ENCODE assay signal across 21 cellular contexts in genomic region chr21:27346041-27346448, GRCh38.
DNase-seq lines count a peak whose midpoint lies in the region; ATAC-seq, FAIRE-seq and TF ChIP-seq lines count a peak whose summit lies in the region.
"Had no signal": no experiment of that assay in that cellular context is flagged by ENCODE, and none has a peak within 500 bp of the region (broad histone marks: within the 10 kb centered on the region; RNA-seq: fewer than 3 reads in every experiment).

No MANE protein-coding gene starts in this region.

- H3K27ac ChIP-seq in kidney (ENCODE audit: low read depth in 2 of 2, low read length in 2 of 2) = no peak overlapping the region
- H3K27ac ChIP-seq: KMS-11, neutrophil, spleen, VCaP had no signal

- no peaks in the 10 kb centered on the region for H3K4me1 ChIP-seq in kidney (ENCODE audit: control insufficient read depth in 1 of 2, insufficient read depth in 1 of 2, low read depth in 1 of 2, low read length in 2 of 2)
- H3K4me1 ChIP-seq: spleen had no signal

- H3K4me1 Mint-ChIP-seq in stimulated activated memory B cell treated with anti-CD40 and anti-IgM and Interleukin-4, amounts not matched to agents 10 μg/mL and 1 μg/mL and 100 μg/mL, for 72 hours = no peaks in the 10 kb centered on the region
- H3K4me1 Mint-ChIP-seq: activated CD4-positive, alpha-beta memory T cell treated with anti-CD3 and anti-CD28 coated beads, Interleukin-2, amount 10 ng/mL, durations not matched to agents 7 days and 5 days; activated naive CD8-positive, alpha-beta T cell treated with anti-CD3 and anti-CD28 coated beads, Interleukin-2, amount 50 U/mL, for 24 hours had no signal

- H3K36me3 ChIP-seq in bronchial epithelial cell (ENCODE audit: control insufficient read depth, insufficient read depth, low read length) (no peaks in the 10 kb centered on the region), kidney (ENCODE audit: control insufficient read depth in 1 of 2, insufficient read depth in 2 of 2, low read length in 2 of 2) (no peaks in the 10 kb centered on the region)
- H3K36me3 ChIP-seq: neutrophil, spleen had no signal

- DNase-seq in AG20443 (ENCODE audit: low spot score) (peak; percentile 14), M059J (ENCODE audit: low read depth) (peak; percentile 54), bronchial epithelial cell (ENCODE audit: low read depth) (peak; percentile 57), kidney (no peak), occipital lobe (lab: John Stamatoyannopoulos, UW) (no peak), NCI-H69 (lab: John Stamatoyannopoulos, UW) (no peak)
- DNase-seq: activated CD4-positive, alpha-beta memory T cell treated with anti-CD3 and anti-CD28 coated beads, Interleukin-2, amount 10 ng/mL, durations not matched to agents 7 days and 5 days; activated naive CD8-positive, alpha-beta T cell treated with anti-CD3 and anti-CD28 coated beads, Interleukin-2, amount 50 U/mL, for 24 hours; GF-D8; head of caudate nucleus; midbrain; NCI-H146; spleen; stimulated activated naive CD8-positive, alpha-beta T cell treated with anti-CD3 and anti-CD28 coated beads, Interleukin-15, Interleukin-2, amounts not matched to agents 100 U/mL and 50 U/mL, for 24 hours had no signal

- H3K9ac ChIP-seq in kidney (ENCODE audit: low read length in 2 of 2) = no peak overlapping the region
- H3K9ac ChIP-seq: KMS-11 had no signal

- TF ChIP-seq CTCF in bronchial epithelial cell (IDR thresholded peaks at IDR 0.05; ENCODE audit: insufficient read depth, low read length, severe bottlenecking) (no peak), kidney (IDR thresholded peaks at IDR 0.05; ENCODE audit: borderline replicate concordance, extremely low read depth, insufficient read depth) (no peak)

- no peaks in the 10 kb centered on the region for H3K9me3 ChIP-seq in kidney (ENCODE audit: control insufficient read depth in 1 of 2, low read length in 2 of 2)
- H3K9me3 ChIP-seq: neutrophil had no signal

- H3K9me3 Mint-ChIP-seq in stimulated activated memory B cell treated with anti-CD40 and anti-IgM and Interleukin-4, amounts not matched to agents 10 μg/mL and 1 μg/mL and 100 μg/mL, for 72 hours = peaks cover 3% of the 10 kb centered on the region

- no peak overlapping the region for H3K27ac Mint-ChIP-seq in stimulated activated memory B cell treated with anti-CD40 and anti-IgM and Interleukin-4, amounts not matched to agents 10 μg/mL and 1 μg/mL and 100 μg/mL, for 72 hours
- H3K27ac Mint-ChIP-seq: activated CD4-positive, alpha-beta memory T cell treated with anti-CD3 and anti-CD28 coated beads, Interleukin-2, amount 10 ng/mL, durations not matched to agents 7 days and 5 days; activated naive CD8-positive, alpha-beta T cell treated with anti-CD3 and anti-CD28 coated beads, Interleukin-2, amount 50 U/mL, for 24 hours had no signal

- FAIRE-seq in bronchial epithelial cell (lab: Jason Lieb, UNC) (no peak), kidney (lab: Jason Lieb, UNC) (peak; percentile 13)
- FAIRE-seq: endometrium had no signal

- H3K27me3 ChIP-seq in bronchial epithelial cell (ENCODE audit: control insufficient read depth, insufficient read depth, low read length) = no peaks in the 10 kb centered on the region
- H3K27me3 ChIP-seq: neutrophil, spleen had no signal

- H3K27me3 Mint-ChIP-seq in stimulated activated memory B cell treated with anti-CD40 and anti-IgM and Interleukin-4, amounts not matched to agents 10 μg/mL and 1 μg/mL and 100 μg/mL, for 72 hours = no peaks in the 10 kb centered on the region
- H3K27me3 Mint-ChIP-seq: activated CD4-positive, alpha-beta memory T cell treated with anti-CD3 and anti-CD28 coated beads, Interleukin-2, amount 10 ng/mL, durations not matched to agents 7 days and 5 days; activated naive CD8-positive, alpha-beta T cell treated with anti-CD3 and anti-CD28 coated beads, Interleukin-2, amount 50 U/mL, for 24 hours had no signal

- intact Hi-C loops in kidney (cut with DNase I) = no loop called here

- H3K36me3 Mint-ChIP-seq in stimulated activated memory B cell treated with anti-CD40 and anti-IgM and Interleukin-4, amounts not matched to agents 10 μg/mL and 1 μg/mL and 100 μg/mL, for 72 hours = no peaks in the 10 kb centered on the region

- H3K4me3 ChIP-seq in bronchial epithelial cell (ENCODE audit: low read depth, low read length) (no peak overlapping the region), kidney (ENCODE audit: low read length in 2 of 2) (no peak overlapping the region)
- H3K4me3 ChIP-seq: spleen had no signal

- ATAC-seq in HG02973 (IDR thresholded peaks at IDR 0.05; ENCODE audit: unreplicated experiment) = no peak
- ATAC-seq in stimulated activated memory B cell treated with anti-CD40 and anti-IgM and Interleukin-4, amounts not matched to agents 10 μg/mL and 1 μg/mL and 100 μg/mL, for 72 hours = no peak
- ATAC-seq: activated naive CD8-positive, alpha-beta T cell treated with anti-CD3 and anti-CD28 coated beads, Interleukin-2, amount 50 U/mL, for 24 hours; HCT116; stimulated activated naive CD8-positive, alpha-beta T cell treated with anti-CD3 and anti-CD28 coated beads, Interleukin-15, Interleukin-2, amounts not matched to agents 100 U/mL and 50 U/mL, for 24 hours had no signal

- H3K4me3 Mint-ChIP-seq in stimulated activated memory B cell treated with anti-CD40 and anti-IgM and Interleukin-4, amounts not matched to agents 10 μg/mL and 1 μg/mL and 100 μg/mL, for 72 hours = no peak overlapping the region
- H3K4me3 Mint-ChIP-seq: activated CD4-positive, alpha-beta memory T cell treated with anti-CD3 and anti-CD28 coated beads, Interleukin-2, amount 10 ng/mL, durations not matched to agents 7 days and 5 days; activated naive CD8-positive, alpha-beta T cell treated with anti-CD3 and anti-CD28 coated beads, Interleukin-2, amount 50 U/mL, for 24 hours had no signal

Comparison
In these comparisons a context has a peak if more than half of its experiments do, and no peak if none do; other contexts are left out.
1. DNase-seq: peak in AG20443 (single experiment), M059J (single experiment) and bronchial epithelial cell (single experiment); none in kidney (single experiment), occipital lobe (single experiment) and NCI-H69 (single experiment).